Comparison of ENCODE assay signal across 8 cellular contexts in the genomic region with DNA sequence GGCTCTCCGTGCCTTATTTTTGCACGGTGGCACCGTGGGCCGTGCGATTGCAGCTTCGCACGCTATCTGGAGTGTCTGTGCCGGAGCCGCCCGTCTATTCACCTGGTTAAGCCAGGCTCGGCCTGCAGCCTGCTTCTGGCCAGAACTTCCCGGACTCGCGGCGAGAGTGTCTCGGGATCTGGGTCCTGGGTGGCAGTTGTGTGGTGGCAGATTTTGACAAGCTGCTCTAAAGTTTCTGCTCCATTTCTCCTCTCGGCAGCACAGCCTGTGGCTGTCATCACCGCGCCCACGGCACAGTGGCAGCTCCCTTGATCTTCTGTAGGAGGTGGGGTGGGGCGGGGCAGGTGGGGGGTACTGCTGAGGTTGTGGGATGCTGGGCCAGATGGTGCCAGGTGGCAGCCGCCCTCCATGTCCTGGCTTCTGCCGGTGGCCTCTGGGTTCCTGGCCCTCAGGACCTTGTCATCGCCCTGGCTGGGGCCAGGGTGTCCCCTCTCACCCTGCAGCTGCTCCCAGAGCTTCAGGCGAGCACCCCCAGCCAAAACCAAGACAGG. TPM values are rescaled to one million over a fixed set of nuclear protein-coding genes. Genes with fewer than 3 reads are reported as not detected.
DNase-seq lines count a peak whose midpoint lies in the region; ATAC-seq and TF ChIP-seq lines count a peak whose summit lies in the region.

No MANE protein-coding gene starts in this region.

- H3K4me3 ChIP-seq in WERI-Rb-1 (ENCODE audit: low read depth, low read length): peak overlapping the region; percentile 52
- H3K4me3 ChIP-seq in neutrophil (ENCODE audit: low read depth in 1 of 2, low read length in 1 of 2): peak overlapping the region; percentile 55 to 65

- POLR2A ChIA-PET in GM10248 (lab: Yijun Ruan, JAX): no interaction called here

- peaks cover 32 to 39% of the 10 kb centered on the region in 2 experiments for H3K4me1 ChIP-seq in neutrophil (ENCODE audit: control insufficient read depth in 1 of 2, insufficient read depth in 1 of 2, low read depth in 1 of 2, low read length in 1 of 2)

- ATAC-seq in esophagus mucosa: peak; percentile 27

- H3K9me3 ChIP-seq in WERI-Rb-1 (ENCODE audit: severe bottlenecking) (no peaks in the 10 kb centered on the region), neutrophil (no peaks in the 10 kb centered on the region)

- CTCF ChIA-PET in GM10248 (lab: Yijun Ruan, JAX): interaction anchor here (0.8 to 4.4 kb wide), 10 partner anchors 46 to 736 kb away, joined by 3 to 47 read pairs (median 3); a partner anchor contains a TSS

- DNase-seq in activated effector memory CD4-positive, alpha-beta T cell treated with anti-CD3 and anti-CD28 coated beads, Interleukin-2, amount 50 U/mL, for 16 hours: peak; percentile 70
- no peak for DNase-seq in activated effector memory CD4-positive, alpha-beta T cell treated with Interleukin-2 at 50 U/mL for 16 hours
- peak; percentile 84 for DNase-seq in WERI-Rb-1
- DNase-seq in GM10248 (ENCODE audit: extremely low spot score): no peak
- DNase-seq in middle frontal gyrus (ENCODE audit: extremely low spot score, low spot score): no peak
- DNase-seq in effector CD4-positive, alpha-beta T cell: no peak

- H3K27ac ChIP-seq in WERI-Rb-1 (peak overlapping the region; percentile 88), neutrophil (no peak overlapping the region)

- H3K27me3 ChIP-seq in WERI-Rb-1 (ENCODE audit: insufficient read depth, low read depth, severe bottlenecking) (no peaks in the 10 kb centered on the region), neutrophil (peaks cover 87% of the 10 kb centered on the region)

- no peak for TF ChIP-seq CTCF in WERI-Rb-1 (IDR thresholded peaks at IDR 0.05; ENCODE audit: low read depth, low read length)
- no peak for TF ChIP-seq CTCF in neutrophil (IDR thresholded peaks at IDR 0.05)
- TF ChIP-seq CTCF in GM10248 (IDR thresholded peaks at IDR 0.05; ENCODE audit: control extremely low read depth, extremely low read depth, low read depth, missing control alignments): no peak

- H3K36me3 ChIP-seq in WERI-Rb-1: no peaks in the 10 kb centered on the region
- no peaks in the 10 kb centered on the region for H3K36me3 ChIP-seq in neutrophil

RNA-seq across cellular contexts. Expression of a gene that starts 2.9 kb away (rescaled TPM):
- 2.2 TPM for total RNA-seq in esophagus mucosa

Comparison
In these comparisons a context has a peak if more than half of its experiments do, and no peak if none do; other contexts are left out.
1. DNase-seq: peak in activated effector memory CD4-positive, alpha-beta T cell treated with anti-CD3 and anti-CD28 coated beads, Interleukin-2, amount 50 U/mL, for 16 hours (single experiment) and WERI-Rb-1 (single experiment); none in activated effector memory CD4-positive, alpha-beta T cell treated with Interleukin-2 at 50 U/mL for 16 hours (single experiment), GM10248 (single experiment), middle frontal gyrus (single experiment) and effector CD4-positive, alpha-beta T cell (single experiment).